8 cellular contexts compared by ENCODE assay signal in genomic region chr4:56434599-56435000, GRCh38. TPM values are rescaled to one million over a fixed set of nuclear protein-coding genes. Genes with fewer than 3 reads are reported as not detected.
DNase-seq lines count a peak whose midpoint lies in the region; ATAC-seq and TF ChIP-seq lines count a peak whose summit lies in the region.

No MANE protein-coding gene starts in this region.

- H3K4me3 ChIP-seq in Karpas-422 (ENCODE audit: low read length): peak overlapping the region; percentile 98
- peak overlapping the region; percentile 80 for H3K4me3 ChIP-seq in right cardiac atrium (ENCODE audit: low read length)
- H3K4me3 ChIP-seq in spleen: peak overlapping the region; percentile 79 to 92 (median 86)

- no peaks in the 10 kb centered on the region for H3K9me2 ChIP-seq in Karpas-422 (replicated peaks; ENCODE audit: insufficient read depth, low read length)

- H3K9me3 ChIP-seq in Karpas-422 (ENCODE audit: low read length) (no peaks in the 10 kb centered on the region), right cardiac atrium (ENCODE audit: control insufficient read depth, low read length) (no peaks in the 10 kb centered on the region), spleen (no peaks in the 10 kb centered on the region)

- no peak overlapping the region for H2AFZ ChIP-seq in Karpas-422 (ENCODE audit: low read length)

- H3K27me3 Mint-ChIP-seq in activated CD8-positive, alpha-beta T cell treated with anti-CD3 and anti-CD28 coated beads, Interleukin-2, amount 10 ng/mL, durations not matched to agents 7 days and 5 days (ENCODE audit: low read depth): no peaks in the 10 kb centered on the region

- 4% methylated on average over 9 of the region's 9 CpGs for WGBS in right cardiac atrium
- 1 to 2% (median 1%) methylated on average over 9 of the region's 9 CpGs for WGBS in spleen, 5 donors

- peaks cover 45% of the 10 kb centered on the region for H3K4me1 Mint-ChIP-seq in activated CD8-positive, alpha-beta T cell treated with anti-CD3 and anti-CD28 coated beads, Interleukin-2, amount 10 ng/mL, durations not matched to agents 7 days and 5 days (ENCODE audit: low read depth)

- peak overlapping the region; percentile 72 for H3K27ac ChIP-seq in Karpas-422 (ENCODE audit: low read length)
- H3K27ac ChIP-seq in right cardiac atrium (ENCODE audit: low read length): no peak overlapping the region
- peak overlapping the region in 6 of 8 donors; percentile 95 to 97 (median 96) for H3K27ac ChIP-seq in spleen

- DNase-seq in DMS153 (lab: John Stamatoyannopoulos, UW): peak; percentile 41
- no peak for DNase-seq in DMS153 treated with DMSO at 0.1 percent for 48 hours (lab: John Stamatoyannopoulos, UW; ENCODE audit: unreplicated experiment)
- DNase-seq in Karpas-422: no peak
- no peak for DNase-seq in activated CD8-positive, alpha-beta T cell treated with anti-CD3 and anti-CD28 coated beads, Interleukin-2, amount 10 ng/mL, durations not matched to agents 7 days and 5 days
- no peak for DNase-seq in right cardiac atrium
- no peak for DNase-seq in spleen

- H3K4me3 Mint-ChIP-seq in activated CD8-positive, alpha-beta T cell treated with anti-CD3 and anti-CD28 coated beads, Interleukin-2, amount 10 ng/mL, durations not matched to agents 7 days and 5 days: peak overlapping the region; percentile 87

- H3K36me3 Mint-ChIP-seq in activated CD8-positive, alpha-beta T cell treated with anti-CD3 and anti-CD28 coated beads, Interleukin-2, amount 10 ng/mL, durations not matched to agents 7 days and 5 days (ENCODE audit: low read depth): peaks cover 28% of the 10 kb centered on the region

- CTCF ChIA-PET in activated CD8-positive, alpha-beta T cell treated with anti-CD3 and anti-CD28 coated beads, Interleukin-2, amount 10 ng/mL, durations not matched to agents 7 days and 5 days (lab: Charles Lee): interaction anchor here (0.8 to 4.4 kb wide), 8 partner anchors 10 to 217 kb away, joined by 3 to 58 read pairs (median 6); partner anchors contain the start of gene AASDH

- TF ChIP-seq CTCF in spleen (IDR thresholded peaks at IDR 0.05 in 8 of 11, conservative IDR thresholded peaks at IDR 0.05 in 3 of 11): peak in 1 of 11 experiments; percentile 1

- TF ChIP-seq POLR2A in spleen (IDR thresholded peaks at IDR 0.05): no peak

- peak overlapping the region; percentile 95 for H3K9ac ChIP-seq in Karpas-422 (ENCODE audit: low read length)

- H3K27ac Mint-ChIP-seq in activated CD8-positive, alpha-beta T cell treated with anti-CD3 and anti-CD28 coated beads, Interleukin-2, amount 10 ng/mL, durations not matched to agents 7 days and 5 days: peak overlapping the region; percentile 92

- POLR2A ChIA-PET in activated CD8-positive, alpha-beta T cell treated with anti-CD3 and anti-CD28 coated beads, Interleukin-2, amount 10 ng/mL, durations not matched to agents 7 days and 5 days (lab: Charles Lee): interaction anchor here (2.0 to 3.9 kb wide), 5 partner anchors 9 to 544 kb away, joined by 5 to 59 read pairs (median 21); partner anchors contain the start of genes AASDH, NOA1, POLR2B and SRP72

- H3K9me3 Mint-ChIP-seq in activated CD8-positive, alpha-beta T cell treated with anti-CD3 and anti-CD28 coated beads, Interleukin-2, amount 10 ng/mL, durations not matched to agents 7 days and 5 days (ENCODE audit: insufficient read depth): no peaks in the 10 kb centered on the region

- ATAC-seq in activated CD8-positive, alpha-beta T cell treated with anti-CD3 and anti-CD28 coated beads, Interleukin-2, amount 10 ng/mL, durations not matched to agents 7 days and 5 days: no peak
- no peak for ATAC-seq in right cardiac atrium
- no peak for ATAC-seq in HG03521 (IDR thresholded peaks at IDR 0.05; ENCODE audit: unreplicated experiment)
- ATAC-seq in HG02763 (IDR thresholded peaks at IDR 0.05; ENCODE audit: unreplicated experiment): no peak

- H3K4me1 ChIP-seq in Karpas-422 (ENCODE audit: low read length) (peaks cover 48% of the 10 kb centered on the region), right cardiac atrium (ENCODE audit: control insufficient read depth, insufficient read depth, low read length) (no peaks in the 10 kb centered on the region), spleen (peaks cover 9 to 51% (median 32%) of the 10 kb centered on the region in 6 donors)

- intact Hi-C loops in right cardiac atrium (cut with DNase I) (no loop called here), spleen (cut with DNase I; ENCODE audit: low total_unique reads) (no loop called here)

- H4K20me1 ChIP-seq in Karpas-422 (ENCODE audit: insufficient read depth, low read depth, low read length): peaks cover 15% of the 10 kb centered on the region

- H3K27me3 ChIP-seq in Karpas-422 (ENCODE audit: low read length) (no peaks in the 10 kb centered on the region), right cardiac atrium (ENCODE audit: control insufficient read depth, insufficient read depth) (no peaks in the 10 kb centered on the region), spleen (replicated peaks in 1 of 7) (no peaks in the 10 kb centered on the region)

- peak overlapping the region; percentile 95 for H3K4me2 ChIP-seq in Karpas-422 (ENCODE audit: low read depth, low read length, poor library complexity, severe bottlenecking)

- H3K79me2 ChIP-seq in Karpas-422 (ENCODE audit: low read length): peaks cover 92% of the 10 kb centered on the region

- peaks cover 12% of the 10 kb centered on the region for H3K36me3 ChIP-seq in Karpas-422 (ENCODE audit: insufficient read depth, low read length)
- no peaks in the 10 kb centered on the region for H3K36me3 ChIP-seq in spleen

RNA-seq across cellular contexts. Expression of gene PPAT, which starts 0.8 kb away (rescaled TPM):
- 34.1 and 44.9 TPM in 2 replicates for total RNA-seq in Karpas-422 (2014; rRNA removed; shearing (Covaris generic); ENCODE audit: low replicate concordance)
- total RNA-seq in activated CD8-positive, alpha-beta T cell treated with anti-CD3 and anti-CD28 coated beads, Interleukin-2, amount 10 ng/mL, durations not matched to agents 7 days and 5 days: 10 to 100 TPM; 29.0 to 32.5 TPM
- total RNA-seq in right cardiac atrium (1 to 10 TPM; 3.4 to 4.8 (median 4.4) TPM), spleen (10 to 100 TPM in 3 of 7 donors, 1 to 10 TPM in 4; 5.7 to 10.6 (median 9.2) TPM)
- polyA plus RNA-seq in right cardiac atrium (1.2 TPM), spleen (1 to 10 TPM; 2.7 to 5.2 (median 5.1) TPM)

RNA-seq across cellular contexts. Expression of gene PAICS, which starts 1.5 kb away (rescaled TPM):
- total RNA-seq in Karpas-422 (2014; rRNA removed; shearing (Covaris generic); ENCODE audit: low replicate concordance): 81.8 and 155 TPM in 2 replicates
- 100 to 1,000 TPM; 180 to 188 TPM for total RNA-seq in activated CD8-positive, alpha-beta T cell treated with anti-CD3 and anti-CD28 coated beads, Interleukin-2, amount 10 ng/mL, durations not matched to agents 7 days and 5 days
- total RNA-seq in right cardiac atrium: 10 to 100 TPM; 23.0 to 28.7 (median 25.5) TPM
- polyA plus RNA-seq in right cardiac atrium: 23.9 TPM
- 10 to 100 TPM; 23.0 to 48.2 (median 28.3) TPM for total RNA-seq in spleen
- 10 to 100 TPM; 18.4 to 36.8 (median 36.5) TPM for polyA plus RNA-seq in spleen

RNA-seq across cellular contexts. Expression of gene SRP72, which starts 32.8 kb away (rescaled TPM):
- 78.1 and 82.4 TPM in 2 replicates for total RNA-seq in Karpas-422 (2014; rRNA removed; shearing (Covaris generic); ENCODE audit: low replicate concordance)
- total RNA-seq in activated CD8-positive, alpha-beta T cell treated with anti-CD3 and anti-CD28 coated beads, Interleukin-2, amount 10 ng/mL, durations not matched to agents 7 days and 5 days: 100 to 1,000 TPM; 131 to 132 TPM
- total RNA-seq in right cardiac atrium: 10 to 100 TPM; 36.2 to 53.7 (median 40.5) TPM
- polyA plus RNA-seq in right cardiac atrium: 16.5 TPM
- 10 to 100 TPM; 65.3 to 97.7 (median 82.8) TPM for total RNA-seq in spleen
- 10 to 100 TPM; 30.1 to 37.9 (median 33.7) TPM for polyA plus RNA-seq in spleen

RNA-seq across cellular contexts. Expression of gene AASDH, which starts 47.3 kb away (rescaled TPM):
- total RNA-seq in Karpas-422 (2014; rRNA removed; shearing (Covaris generic); ENCODE audit: low replicate concordance): 13.3 and 42.2 TPM in 2 replicates
- total RNA-seq in activated CD8-positive, alpha-beta T cell treated with anti-CD3 and anti-CD28 coated beads, Interleukin-2, amount 10 ng/mL, durations not matched to agents 7 days and 5 days: 1 to 10 TPM; 8.5 to 9.9 TPM
- total RNA-seq in right cardiac atrium (1 to 10 TPM; 8.1 to 9.8 (median 8.5) TPM), spleen (10 to 100 TPM in 6 of 7 donors, 1 to 10 TPM in 1; 9.6 to 15.6 (median 11.4) TPM)
- polyA plus RNA-seq in right cardiac atrium (3.0 TPM), spleen (1 to 10 TPM; 2.8 to 4.5 (median 4.4) TPM)
